ENCODE assay signal across 27 cellular contexts in genomic region chr2:196486145-196486544, GRCh38.
A peak's percentile ranks its signal among the peaks of the same experiment; 100 is the strongest.
DNase-seq lines count a peak whose midpoint lies in the region; ATAC-seq and TF ChIP-seq lines count a peak whose summit lies in the region.
"Had no signal": no experiment of that assay in that cellular context is flagged by ENCODE, and none has a peak within 500 bp of the region (broad histone marks: within the 10 kb centered on the region; RNA-seq: fewer than 3 reads in every experiment).

No MANE protein-coding gene starts in this region.

- no peak overlapping the region for H2BK5ac ChIP-seq in mesenchymal stem cell (ENCODE audit: low read depth, low read length, poor library complexity, severe bottlenecking)

- H3K4ac ChIP-seq in mesenchymal stem cell (ENCODE audit: low read depth in 1 of 2, low read length in 2 of 2), result no peak overlapping the region

- H3K4me2 ChIP-seq in mesenchymal stem cell (ENCODE audit: low read length, poor library complexity, severe bottlenecking), result no peak overlapping the region
- H3K4me2 ChIP-seq: A549, SK-N-SH had no signal

- H3K4me3 ChIP-seq in right atrium auricular region, result no peak overlapping the region
- H3K4me3 ChIP-seq in fibroblast of mammary gland (ENCODE audit: control insufficient read depth, low read depth, low read length), result no peak overlapping the region
- no peak overlapping the region for H3K4me3 ChIP-seq in mesenchymal stem cell (ENCODE audit: insufficient read depth in 1 of 2, low read depth in 1 of 2, low read length in 2 of 2)
- H3K4me3 ChIP-seq in testis, result no peak overlapping the region
- H3K4me3 ChIP-seq: A549, lung, MG63, ovary, Peyer's patch, skin epidermis, vagina had no signal

- TF ChIP-seq CTCF in right atrium auricular region (IDR thresholded peaks at IDR 0.05) (no peak), fibroblast of mammary gland (conservative IDR thresholded peaks at IDR 0.05; ENCODE audit: control insufficient read depth, insufficient read depth, low read depth, low read length) (no peak), testis (IDR thresholded peaks at IDR 0.05) (no peak)

- H3K27ac ChIP-seq in right atrium auricular region (peak overlapping the region in 1 of 2 donors; percentile 54), mesenchymal stem cell (ENCODE audit: low read length, poor library complexity, severe bottlenecking) (peak overlapping the region; percentile 39), testis (no peak overlapping the region)
- H3K27ac ChIP-seq: A549, C4-2B, ovary, Peyer's patch, vagina had no signal

- intact Hi-C loops in Right ventricle myocardium inferior (cut with DNase I), result loop anchor here (5.0 to 10.0 kb wide), 2 partner anchors 51 to 269 kb away; no protein-coding TSS in a partner anchor
- intact Hi-C loops in testis (cut with DNase I; ENCODE audit: low total_unique reads), result no loop called here

- H3K18ac ChIP-seq in mesenchymal stem cell (ENCODE audit: low read depth in 1 of 2, low read length in 2 of 2), result no peak overlapping the region

- no peak overlapping the region for H2AFZ ChIP-seq in mesenchymal stem cell (ENCODE audit: low read depth, low read length)

- ATAC-seq in Right ventricle myocardium inferior (peak; percentile 63), GM18502 (IDR thresholded peaks at IDR 0.05; ENCODE audit: poor library complexity, unreplicated experiment) (no peak), HG03521 (IDR thresholded peaks at IDR 0.05; ENCODE audit: unreplicated experiment) (no peak)
- ATAC-seq: A549; esophagus mucosa; HCT116; naive thymus-derived CD4-positive, alpha-beta T cell; stimulated activated naive CD8-positive, alpha-beta T cell treated with anti-CD3 and anti-CD28 coated beads, Interleukin-15, amount 100 ng/mL, for 72 hours had no signal

- no peak overlapping the region for H4K8ac ChIP-seq in mesenchymal stem cell (ENCODE audit: low read length)

- H3K14ac ChIP-seq in mesenchymal stem cell (ENCODE audit: low read length in 2 of 2), result no peak overlapping the region

- WGBS in mesenchymal stem cell, result 84% methylated on average over 3 of the region's 3 CpGs
- WGBS in testis, 2 donors, result 51 to 76% methylated on average over 3 of the region's 3 CpGs

- H3K23ac ChIP-seq in mesenchymal stem cell (ENCODE audit: low read length in 2 of 2), result no peak overlapping the region

- H3K36me3 ChIP-seq in right atrium auricular region (no peaks in the 10 kb centered on the region), mesenchymal stem cell (ENCODE audit: control insufficient read depth in 1 of 2, insufficient read depth in 2 of 2, low read depth in 1 of 2, low read length in 2 of 2) (no peaks in the 10 kb centered on the region), testis (ENCODE audit: low read depth, missing control alignments) (no peaks in the 10 kb centered on the region)
- H3K36me3 ChIP-seq: MG63, ovary, Peyer's patch, vagina had no signal

- no peaks in the 10 kb centered on the region for H3K9me3 ChIP-seq in right atrium auricular region
- no peaks in the 10 kb centered on the region for H3K9me3 ChIP-seq in mesenchymal stem cell (ENCODE audit: control insufficient read depth, low read length)
- H3K9me3 ChIP-seq in testis, result no peaks in the 10 kb centered on the region
- H3K9me3 ChIP-seq: A549, MG63, ovary, Peyer's patch, SK-N-SH, vagina had no signal

- TF ChIP-seq POLR2A in testis (IDR thresholded peaks at IDR 0.05), result no peak

- H2BK120ac ChIP-seq in mesenchymal stem cell (ENCODE audit: low read depth, low read length), result no peak overlapping the region

- H4K91ac ChIP-seq in mesenchymal stem cell (ENCODE audit: low read length), result no peak overlapping the region

- peak overlapping the region; percentile 37 for H2AK5ac ChIP-seq in mesenchymal stem cell (ENCODE audit: low read length, severe bottlenecking)

- no peak overlapping the region for H3K9ac ChIP-seq in mesenchymal stem cell (ENCODE audit: low read length)
- H3K9ac ChIP-seq: SK-N-SH had no signal

- H3K4me1 ChIP-seq in right atrium auricular region, result peaks cover 0 to 14% of the 10 kb centered on the region in 2 donors
- peaks cover 7% of the 10 kb centered on the region for H3K4me1 ChIP-seq in mesenchymal stem cell (ENCODE audit: control insufficient read depth, insufficient read depth, low read depth, low read length)
- no peaks in the 10 kb centered on the region for H3K4me1 ChIP-seq in testis
- H3K4me1 ChIP-seq: A549, Peyer's patch, vagina had no signal

- H3K27me3 ChIP-seq in right atrium auricular region (no peaks in the 10 kb centered on the region), mesenchymal stem cell (ENCODE audit: control insufficient read depth in 1 of 2, insufficient read depth in 1 of 2, low read length in 2 of 2) (peaks cover 0 to 3% of the 10 kb centered on the region in 2 experiments), testis (no peaks in the 10 kb centered on the region)
- H3K27me3 ChIP-seq: MG63, ovary, Peyer's patch, vagina had no signal

- no peak overlapping the region for H2BK15ac ChIP-seq in mesenchymal stem cell (ENCODE audit: low read depth, poor library complexity, severe bottlenecking)

- H3K79me1 ChIP-seq in mesenchymal stem cell (replicated peaks; ENCODE audit: low read length, poor library complexity, severe bottlenecking), result peaks cover 2% of the 10 kb centered on the region

- H2BK12ac ChIP-seq in mesenchymal stem cell (ENCODE audit: low read length in 2 of 2), result no peak overlapping the region

- DNase-seq in Right ventricle myocardium inferior (ENCODE audit: missing footprints) (no peak), right atrium auricular region (ENCODE audit: low spot score) (no peak), fibroblast of mammary gland (ENCODE audit: low read depth) (peak; percentile 31), mesenchymal stem cell (no peak), testis (peak; percentile 21), NCI-H1436 treated with DMSO at 0.1 percent for 48 hours (lab: John Stamatoyannopoulos, UW) (no peak)
- DNase-seq: activated naive CD8-positive, alpha-beta T cell treated with anti-CD3 and anti-CD28 coated beads for 36 hours; DMS53; effector CD4-positive, alpha-beta T cell; MG63; naive thymus-derived CD4-positive, alpha-beta T cell; NCI-H146; ovary; Peyer's patch; SK-N-SH; stimulated activated CD4-positive, alpha-beta T cell treated with anti-CD3 and anti-CD28 coated beads, Interleukin-4, amount 100 ng/mL, for 1 hour; stimulated activated naive CD8-positive, alpha-beta T cell treated with anti-CD3 and anti-CD28 coated beads, Interleukin-15, amount 100 ng/mL, for 72 hours; T-helper 9 cell had no signal

Comparison
In these comparisons a context has a peak if more than half of its experiments do, and no peak if none do; other contexts are left out.
1. DNase-seq: peak in fibroblast of mammary gland (single experiment) and testis (single experiment); none in Right ventricle myocardium inferior (single experiment), right atrium auricular region (single experiment), mesenchymal stem cell (single experiment) and NCI-H1436 treated with DMSO at 0.1 percent for 48 hours (single experiment).